In genomic region chr18:22223961-22224322, GRCh38 we compare ENCODE assay signal across 13 cellular contexts. TPM values are rescaled to one million over a fixed set of nuclear protein-coding genes. Genes with fewer than 3 reads are reported as not detected.
"Had no signal": no experiment of that assay in that cellular context is flagged by ENCODE, and none has a peak within 500 bp of the region (broad histone marks: within the 10 kb centered on the region; RNA-seq: fewer than 3 reads in every experiment).

No MANE protein-coding gene starts in this region.

- H3K4me3 ChIP-seq: gastrocnemius medialis, heart left ventricle, tibial nerve had no signal

- H3K9me3 Mint-ChIP-seq: activated CD4-positive, alpha-beta T cell treated with anti-CD3 and anti-CD28 coated beads, Interleukin-2, amount 10 ng/mL, durations not matched to agents 7 days and 5 days; activated naive CD8-positive, alpha-beta T cell treated with anti-CD3 and anti-CD28 coated beads for 36 hours; effector memory CD8-positive, alpha-beta T cell; natural killer cell treated with Interleukin-12 subunit alpha and Interleukin-12 subunit beta and Interleukin-15 and Interleukin-18, amount 100 ng/mL, for 72 hours had no signal

- H3K27me3 ChIP-seq: brain microvascular endothelial cell, gastrocnemius medialis, heart left ventricle, tibial nerve had no signal

- H3K4me3 Mint-ChIP-seq: activated CD4-positive, alpha-beta T cell treated with anti-CD3 and anti-CD28 coated beads, Interleukin-2, amount 10 ng/mL, durations not matched to agents 7 days and 5 days; activated naive CD8-positive, alpha-beta T cell treated with anti-CD3 and anti-CD28 coated beads for 36 hours; effector memory CD8-positive, alpha-beta T cell; natural killer cell treated with Interleukin-12 subunit alpha and Interleukin-12 subunit beta and Interleukin-15 and Interleukin-18, amount 100 ng/mL, for 72 hours had no signal

- H3K36me3 ChIP-seq: brain microvascular endothelial cell, gastrocnemius medialis, heart left ventricle, tibial nerve had no signal

- H3K27ac ChIP-seq: brain microvascular endothelial cell, gastrocnemius medialis, heart left ventricle, tibial nerve had no signal

- DNase-seq: activated CD4-positive, alpha-beta T cell treated with anti-CD3 and anti-CD28 coated beads, Interleukin-2, amount 10 ng/mL, durations not matched to agents 7 days and 5 days; activated CD8-positive, alpha-beta memory T cell treated with anti-CD3 and anti-CD28 coated beads, Interleukin-2, amount 50 U/mL, for 48 hours; amygdala; retina; stimulated activated CD4-positive, alpha-beta T cell treated with anti-CD3 and anti-CD28 coated beads, Interleukin-4, amount 100 ng/mL, for 24 hours; stimulated activated naive CD4-positive, alpha-beta T cell had no signal

- H3K4me1 ChIP-seq: gastrocnemius medialis, tibial nerve had no signal

- H3K9me3 ChIP-seq: gastrocnemius medialis, heart left ventricle, tibial nerve had no signal

- ATAC-seq: gastrocnemius medialis had no signal

- H3K36me3 Mint-ChIP-seq: activated naive CD8-positive, alpha-beta T cell treated with anti-CD3 and anti-CD28 coated beads for 36 hours; natural killer cell treated with Interleukin-12 subunit alpha and Interleukin-12 subunit beta and Interleukin-15 and Interleukin-18, amount 100 ng/mL, for 72 hours had no signal

- H3K27ac Mint-ChIP-seq: activated CD4-positive, alpha-beta T cell treated with anti-CD3 and anti-CD28 coated beads, Interleukin-2, amount 10 ng/mL, durations not matched to agents 7 days and 5 days; activated naive CD8-positive, alpha-beta T cell treated with anti-CD3 and anti-CD28 coated beads for 36 hours; effector memory CD8-positive, alpha-beta T cell; natural killer cell treated with Interleukin-12 subunit alpha and Interleukin-12 subunit beta and Interleukin-15 and Interleukin-18, amount 100 ng/mL, for 72 hours had no signal

- H3K27me3 Mint-ChIP-seq: activated CD4-positive, alpha-beta T cell treated with anti-CD3 and anti-CD28 coated beads, Interleukin-2, amount 10 ng/mL, durations not matched to agents 7 days and 5 days; activated naive CD8-positive, alpha-beta T cell treated with anti-CD3 and anti-CD28 coated beads for 36 hours had no signal

RNA-seq across cellular contexts. Expression of gene GATA6, which starts 54.6 kb away (rescaled TPM):
- total RNA-seq: activated CD4-positive, alpha-beta T cell treated with anti-CD3 and anti-CD28 coated beads, Interleukin-2, amount 10 ng/mL, durations not matched to agents 7 days and 5 days; activated naive CD8-positive, alpha-beta T cell treated with anti-CD3 and anti-CD28 coated beads for 36 hours; natural killer cell treated with Interleukin-12 subunit alpha and Interleukin-12 subunit beta and Interleukin-15 and Interleukin-18, amount 100 ng/mL, for 72 hours had no signal
